24 cellular contexts compared by ENCODE assay signal in the genomic region with DNA sequence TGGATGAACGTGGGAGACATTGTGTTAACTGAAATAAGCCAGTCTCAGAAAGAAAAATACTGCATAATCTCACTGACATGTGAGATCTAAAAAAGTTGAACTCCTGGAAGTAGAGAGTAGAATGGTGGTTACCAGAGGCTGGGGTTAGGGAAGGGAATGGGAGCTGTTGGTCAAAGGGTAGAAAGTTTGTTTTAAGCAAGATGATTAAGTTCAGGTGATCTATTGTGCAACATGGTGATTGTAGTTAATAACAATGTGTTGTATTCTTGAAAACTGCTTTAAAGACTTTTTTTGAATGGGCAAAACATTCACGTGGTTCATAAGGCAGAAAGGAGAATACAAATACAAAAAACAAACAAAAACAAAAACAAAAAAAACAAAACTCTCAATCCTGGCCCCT.
DNase-seq lines count a peak whose midpoint lies in the region; ATAC-seq, FAIRE-seq and TF ChIP-seq lines count a peak whose summit lies in the region.
"Had no signal": no experiment of that assay in that cellular context is flagged by ENCODE, and none has a peak within 500 bp of the region (broad histone marks: within the 10 kb centered on the region; RNA-seq: fewer than 3 reads in every experiment).

No MANE protein-coding gene starts in this region.

- peaks cover 3% of the 10 kb centered on the region for H3F3A ChIP-seq in smooth muscle cell (ENCODE audit: low read depth)

- H3K9ac ChIP-seq in mammary epithelial cell (ENCODE audit: insufficient read depth, low read length), result no peak overlapping the region
- H3K9ac ChIP-seq in HepG2 (ENCODE audit: insufficient read depth, low read depth, low read length), result no peak overlapping the region
- no peak overlapping the region for H3K9ac ChIP-seq in smooth muscle cell (ENCODE audit: low read depth)
- no peak overlapping the region for H3K9ac ChIP-seq in kidney (ENCODE audit: low read length in 2 of 2)
- H3K9ac ChIP-seq: BLaER1 treated with 17β-estradiol and CSF1 and Interleukin-3, amounts not matched to agents 10 nM and 100 nM had no signal

- no peak for TF ChIP-seq CTCF in mammary epithelial cell (conservative IDR thresholded peaks at IDR 0.05 in 1 of 2, IDR thresholded peaks at IDR 0.05 in 1 of 2; ENCODE audit: extremely low read depth in 1 of 2, insufficient read depth in 1 of 2, low read depth in 1 of 2, low read length in 2 of 2)
- TF ChIP-seq CTCF in MCF 10A (IDR thresholded peaks at IDR 0.05; ENCODE audit: unreplicated experiment), result no peak
- no peak for TF ChIP-seq CTCF in epithelial cell of esophagus (IDR thresholded peaks at IDR 0.05; ENCODE audit: insufficient read depth, low read depth, low read length, missing control alignments)
- no peak for TF ChIP-seq CTCF in HepG2 (CRISPR knock-in tag; IDR thresholded peaks at IDR 0.05)
- TF ChIP-seq CTCF in smooth muscle cell (IDR thresholded peaks at IDR 0.05; ENCODE audit: borderline replicate concordance, insufficient read depth, poor library complexity, severe bottlenecking), result no peak
- TF ChIP-seq CTCF in kidney (IDR thresholded peaks at IDR 0.05; ENCODE audit: borderline replicate concordance, extremely low read depth, insufficient read depth), result no peak

- intact Hi-C loops in mammary epithelial cell (cut with micrococcal nuclease) (no loop called here), MCF 10A (cut with micrococcal nuclease) (no loop called here), HepG2 (cut with micrococcal nuclease; ENCODE audit: unreplicated experiment) (no loop called here), kidney (cut with DNase I) (no loop called here)

- no peak overlapping the region for H3K4me2 ChIP-seq in mammary epithelial cell (ENCODE audit: insufficient read depth, low read depth, low read length)
- no peak overlapping the region for H3K4me2 ChIP-seq in HepG2 (ENCODE audit: low read depth, low read length)
- no peak overlapping the region for H3K4me2 ChIP-seq in smooth muscle cell

- H3K4me3 Mint-ChIP-seq in MCF 10A (ENCODE audit: unreplicated experiment), result no peak overlapping the region
- no peak overlapping the region for H3K4me3 Mint-ChIP-seq in activated naive CD8-positive, alpha-beta T cell treated with anti-CD3 and anti-CD28 coated beads, Interleukin-2, amount 50 U/mL, for 24 hours
- H3K4me3 Mint-ChIP-seq: B cell; CD4-positive, alpha-beta T cell; CD8-positive, alpha-beta T cell had no signal

- H3K79me2 ChIP-seq in mammary epithelial cell (ENCODE audit: insufficient read depth, low read length) (no peaks in the 10 kb centered on the region), HepG2 (ENCODE audit: insufficient read depth, low read length) (no peaks in the 10 kb centered on the region), smooth muscle cell (ENCODE audit: low read depth) (no peaks in the 10 kb centered on the region)

- H4K20me1 ChIP-seq in mammary epithelial cell (ENCODE audit: insufficient read depth, low read length) (no peaks in the 10 kb centered on the region), HepG2 (ENCODE audit: insufficient read depth, low read length) (no peaks in the 10 kb centered on the region), smooth muscle cell (ENCODE audit: low read depth) (no peaks in the 10 kb centered on the region)
- H4K20me1 ChIP-seq: BLaER1 treated with 17β-estradiol and CSF1 and Interleukin-3, amounts not matched to agents 10 nM and 100 nM had no signal

- H3K27me3 ChIP-seq in mammary epithelial cell (ENCODE audit: insufficient read depth, low read length) (no peaks in the 10 kb centered on the region), HepG2 (ENCODE audit: control insufficient read depth in 1 of 2, insufficient read depth in 2 of 2, low read length in 2 of 2) (no peaks in the 10 kb centered on the region), smooth muscle cell (ENCODE audit: low read depth) (no peaks in the 10 kb centered on the region)
- H3K27me3 ChIP-seq: BLaER1 treated with 17β-estradiol and CSF1 and Interleukin-3, amounts not matched to agents 10 nM and 100 nM had no signal

- no peak for TF ChIP-seq RAD21 in HepG2 (CRISPR knock-in tag; IDR thresholded peaks at IDR 0.05)

- WGBS in mammary epithelial cell (ENCODE audit: low coverage, missing lambda C conversion rate), result 91% methylated on average over 2 of the region's 2 CpGs
- WGBS in HepG2 (ENCODE audit: low lambda C conversion rate), result 1% methylated on average over 2 of the region's 2 CpGs
- 68% methylated on average over 2 of the region's 2 CpGs for WGBS in smooth muscle cell (ENCODE audit: low lambda C conversion rate)

- H3K4me1 Mint-ChIP-seq in MCF 10A (ENCODE audit: insufficient read depth, unreplicated experiment), result peaks cover under 1% of the 10 kb centered on the region
- no peaks in the 10 kb centered on the region for H3K4me1 Mint-ChIP-seq in activated naive CD8-positive, alpha-beta T cell treated with anti-CD3 and anti-CD28 coated beads, Interleukin-2, amount 50 U/mL, for 24 hours
- H3K4me1 Mint-ChIP-seq: B cell had no signal

- POLR2A ChIA-PET in MCF 10A (lab: Yijun Ruan, JAX), result interaction anchor here (0.6 kb wide), 1 partner anchor 224 kb away, joined by 3 read pairs; no protein-coding TSS in a partner anchor
- POLR2A ChIA-PET in HepG2 (lab: Yijun Ruan, JAX), result no interaction called here

- no peak overlapping the region for H3K27ac ChIP-seq in mammary epithelial cell (ENCODE audit: insufficient read depth, low read depth, low read length)
- H3K27ac ChIP-seq in HepG2 (ENCODE audit: extremely low read length, insufficient read depth, low read length), result no peak overlapping the region
- H3K27ac ChIP-seq in smooth muscle cell (ENCODE audit: low read depth), result no peak overlapping the region
- H3K27ac ChIP-seq in kidney (ENCODE audit: low read depth in 2 of 2, low read length in 2 of 2), result no peak overlapping the region
- H3K27ac ChIP-seq: 22Rv1; BLaER1 treated with 17β-estradiol and CSF1 and Interleukin-3, amounts not matched to agents 10 nM and 100 nM; C4-2B had no signal

- no peak for ATAC-seq in HepG2
- ATAC-seq in activated naive CD8-positive, alpha-beta T cell treated with anti-CD3 and anti-CD28 coated beads, Interleukin-2, amount 50 U/mL, for 24 hours, result no peak
- ATAC-seq: CD8-positive, alpha-beta T cell had no signal

- TF ChIP-seq EP300 in HepG2 (IDR thresholded peaks at IDR 0.05; ENCODE audit: low read depth in 2 of 2, low read length in 2 of 2) (no peak), HepG2 (CRISPR knock-in tag; IDR thresholded peaks at IDR 0.05; ENCODE audit: borderline replicate concordance) (no peak)

- BruUV-seq in mammary epithelial cell (replicated peaks; lab: Mats Ljungman, UMichigan), result no TSS peak
- no TSS peak for BruUV-seq in MCF 10A (replicated peaks; lab: Mats Ljungman, UMichigan)
- no TSS peak for BruUV-seq in HepG2 (replicated peaks; lab: Mats Ljungman, UMichigan)

- peaks cover 8% of the 10 kb centered on the region for H3K9me3 Mint-ChIP-seq in MCF 10A (ENCODE audit: unreplicated experiment)
- peaks cover 10% of the 10 kb centered on the region for H3K9me3 Mint-ChIP-seq in activated naive CD8-positive, alpha-beta T cell treated with anti-CD3 and anti-CD28 coated beads, Interleukin-2, amount 50 U/mL, for 24 hours

- DNase-seq in mammary epithelial cell (peak; percentile 14), MCF 10A (ENCODE audit: unreplicated experiment) (no peak), epithelial cell of esophagus (ENCODE audit: low read depth) (peak; percentile 24), HepG2 (ENCODE audit: low spot score) (no peak), smooth muscle cell (lab: John Stamatoyannopoulos, UW; ENCODE audit: unreplicated experiment) (no peak), kidney (no peak), 8988T (no peak)
- no peak for DNase-seq in activated naive CD8-positive, alpha-beta T cell treated with anti-CD3 and anti-CD28 coated beads, Interleukin-2, amount 50 U/mL, for 24 hours
- DNase-seq: ACHN; Caco-2; Calu3; CD4-positive, alpha-beta T cell; CD8-positive, alpha-beta T cell; DMS79 treated with DMSO at 0.1 percent for 48 hours; GF-D8 had no signal

- H3K4me1 ChIP-seq in mammary epithelial cell (ENCODE audit: insufficient read depth, low read length) (peaks cover 17% of the 10 kb centered on the region), HepG2 (ENCODE audit: insufficient read depth, low read length) (no peaks in the 10 kb centered on the region), smooth muscle cell (ENCODE audit: low read depth) (peaks cover 13% of the 10 kb centered on the region), kidney (ENCODE audit: control insufficient read depth in 1 of 2, insufficient read depth in 1 of 2, low read depth in 1 of 2, low read length in 2 of 2) (no peaks in the 10 kb centered on the region)
- H3K4me1 ChIP-seq: Caco-2 had no signal

- dilution Hi-C loops in mammary epithelial cell (cut with HindIII; ENCODE audit: low sequenced_read_pairs), result no loop called here

- H3K36me3 Mint-ChIP-seq in MCF 10A (ENCODE audit: insufficient read depth, unreplicated experiment), result peaks cover 6% of the 10 kb centered on the region
- H3K36me3 Mint-ChIP-seq in activated naive CD8-positive, alpha-beta T cell treated with anti-CD3 and anti-CD28 coated beads, Interleukin-2, amount 50 U/mL, for 24 hours (ENCODE audit: low read depth), result no peaks in the 10 kb centered on the region
- H3K36me3 Mint-ChIP-seq: CD8-positive, alpha-beta T cell had no signal

- H3K9me3 ChIP-seq in mammary epithelial cell (replicated peaks; ENCODE audit: insufficient read depth, low read length) (no peaks in the 10 kb centered on the region), HepG2 (ENCODE audit: low read length) (no peaks in the 10 kb centered on the region), smooth muscle cell (replicated peaks; ENCODE audit: low read depth) (no peaks in the 10 kb centered on the region), kidney (ENCODE audit: control insufficient read depth in 1 of 2, low read length in 2 of 2) (no peaks in the 10 kb centered on the region)
- H3K9me3 ChIP-seq: Caco-2 had no signal

- in situ Hi-C loops in mammary epithelial cell (cut with MboI; ENCODE audit: low sequenced_read_pairs in 2 of 2), result loop anchor here in 1 of 2 donors (25.0 kb wide), 1 partner anchor 457 kb away; the partner anchor contains the start of gene TBX3
- in situ Hi-C loops in HepG2 (cut with HindIII; ENCODE audit: extremely low pct_ligation_motif_present, low pct_unique_long_range_greater_than_20kb), result no loop called here

- FAIRE-seq in HepG2 (lab: Jason Lieb, UNC) (no peak), kidney (lab: Jason Lieb, UNC) (no peak)
- FAIRE-seq: A204.1, D721Med, G401.6, GM12891, GM19239 had no signal

- no peaks in the 10 kb centered on the region for H3K27me3 Mint-ChIP-seq in MCF 10A (ENCODE audit: insufficient read depth, unreplicated experiment)
- peaks cover 3% of the 10 kb centered on the region for H3K27me3 Mint-ChIP-seq in activated naive CD8-positive, alpha-beta T cell treated with anti-CD3 and anti-CD28 coated beads, Interleukin-2, amount 50 U/mL, for 24 hours
- H3K27me3 Mint-ChIP-seq: B cell; CD4-positive, alpha-beta T cell had no signal

- H2AFZ ChIP-seq in mammary epithelial cell (ENCODE audit: low read depth, low read length) (no peak overlapping the region), HepG2 (ENCODE audit: low read length) (no peak overlapping the region), smooth muscle cell (ENCODE audit: low read depth) (peak overlapping the region; percentile 26)

- TF ChIP-seq POLR2A in HepG2 (IDR thresholded peaks at IDR 0.05; ENCODE audit: insufficient read depth in 1 of 2, low read depth in 2 of 2, low read length in 2 of 2), result no peak

- CTCF ChIA-PET in mammary epithelial cell (lab: Charles Lee; ENCODE audit: low non-redundant PET), result interaction anchor here (0.6 kb wide), 1 partner anchor 619 kb away, joined by 3 read pairs; no protein-coding TSS in a partner anchor
- CTCF ChIA-PET in MCF 10A (lab: Yijun Ruan, JAX), result no interaction called here
- CTCF ChIA-PET in HepG2 (lab: Yijun Ruan, JAX; ENCODE audit: low intra/inter-chr PET ratio, low total read pairs), result no interaction called here

- H3K36me3 ChIP-seq in mammary epithelial cell (ENCODE audit: insufficient read depth, low read length) (no peaks in the 10 kb centered on the region), HepG2 (replicated peaks in 1 of 2; ENCODE audit: control insufficient read depth in 1 of 2, insufficient read depth in 2 of 2, low read length in 2 of 2) (no peaks in the 10 kb centered on the region), smooth muscle cell (ENCODE audit: low read depth) (no peaks in the 10 kb centered on the region), kidney (ENCODE audit: control insufficient read depth in 1 of 2, insufficient read depth in 2 of 2, low read length in 2 of 2) (no peaks in the 10 kb centered on the region)
- H3K36me3 ChIP-seq: BLaER1 treated with 17β-estradiol and CSF1 and Interleukin-3, amounts not matched to agents 10 nM and 100 nM had no signal

- H3K4me3 ChIP-seq in mammary epithelial cell (replicated peaks in 1 of 3; ENCODE audit: insufficient read depth in 1 of 3, low read depth in 2 of 3, low read length in 3 of 3), result no peak overlapping the region
- H3K4me3 ChIP-seq in epithelial cell of esophagus (ENCODE audit: low read length), result no peak overlapping the region
- no peak overlapping the region for H3K4me3 ChIP-seq in HepG2 (replicated peaks in 1 of 3; ENCODE audit: insufficient read depth in 1 of 3, low read depth in 2 of 3, low read length in 3 of 3)
- H3K4me3 ChIP-seq in smooth muscle cell, result no peak overlapping the region
- H3K4me3 ChIP-seq in kidney (ENCODE audit: low read length in 2 of 2), result no peak overlapping the region
- H3K4me3 ChIP-seq: BLaER1 treated with 17β-estradiol and CSF1 and Interleukin-3, amounts not matched to agents 10 nM and 100 nM had no signal

- no peak overlapping the region for H3K27ac Mint-ChIP-seq in MCF 10A (ENCODE audit: low read depth, unreplicated experiment)
- no peak overlapping the region for H3K27ac Mint-ChIP-seq in activated naive CD8-positive, alpha-beta T cell treated with anti-CD3 and anti-CD28 coated beads, Interleukin-2, amount 50 U/mL, for 24 hours
- H3K27ac Mint-ChIP-seq: B cell; CD4-positive, alpha-beta T cell; CD8-positive, alpha-beta T cell had no signal

Comparison
In these comparisons a context has a peak if more than half of its experiments do, and no peak if none do; other contexts are left out.
1. DNase-seq: peak in mammary epithelial cell (single experiment) and epithelial cell of esophagus (single experiment); none in MCF 10A (single experiment), HepG2 (single experiment), smooth muscle cell (single experiment), kidney (single experiment), 8988T (single experiment) and activated naive CD8-positive, alpha-beta T cell treated with anti-CD3 and anti-CD28 coated beads, Interleukin-2, amount 50 U/mL, for 24 hours (single experiment).